Comparison of ENCODE assay signal across 8 cellular contexts in genomic region chr10:27354643-27355286, GRCh38.
DNase-seq lines count a peak whose midpoint lies in the region; ATAC-seq and TF ChIP-seq lines count a peak whose summit lies in the region.
"Not testable (repeated sequence)": the region's sequence is repeated elsewhere in the genome, so short reads cannot be mapped to it uniquely, and the experiment has no call there.

No MANE protein-coding gene starts in this region.

- ATAC-seq in GM19438 (IDR thresholded peaks at IDR 0.05; ENCODE audit: low read depth, unreplicated experiment) (peak; percentile 97), HG02852 (IDR thresholded peaks at IDR 0.05; ENCODE audit: unreplicated experiment) (peak; percentile 99), HG03558 (IDR thresholded peaks at IDR 0.05; ENCODE audit: extremely low read depth, unreplicated experiment) (peak; percentile 93)
- peak; percentile 67 for ATAC-seq in activated T-helper 17 cell treated with anti-CD3 and anti-CD28 coated beads, Interleukin-2, amount 50 U/mL, for 72 hours (replicated peaks)

- H3K9me3 Mint-ChIP-seq in activated T-helper 17 cell treated with anti-CD3 and anti-CD28 coated beads, Interleukin-2, amount 50 U/mL, for 72 hours: not testable (repeated sequence)

- peak overlapping the region; percentile 57 for H3K4me3 Mint-ChIP-seq in activated T-helper 17 cell treated with anti-CD3 and anti-CD28 coated beads, Interleukin-2, amount 50 U/mL, for 72 hours

- TF ChIP-seq CTCF in GM10248 (IDR thresholded peaks at IDR 0.05; ENCODE audit: control extremely low read depth, extremely low read depth, low read depth, missing control alignments); right atrium auricular region (IDR thresholded peaks at IDR 0.05): not testable (repeated sequence)

- H3K4me1 Mint-ChIP-seq in activated T-helper 17 cell treated with anti-CD3 and anti-CD28 coated beads, Interleukin-2, amount 50 U/mL, for 72 hours: not testable (repeated sequence)

- H3K27me3 ChIP-seq in right atrium auricular region; skeletal muscle satellite cell (ENCODE audit: control insufficient read depth, insufficient read depth, low read length): not testable (repeated sequence)

- peak overlapping the region; percentile 66 to 74 for H3K27ac ChIP-seq in right atrium auricular region

- CTCF ChIA-PET in GM10248 (lab: Yijun Ruan, JAX): not testable (repeated sequence)

- POLR2A ChIA-PET in GM10248 (lab: Yijun Ruan, JAX): not testable (repeated sequence)

- H3K36me3 ChIP-seq in right atrium auricular region; skeletal muscle satellite cell (ENCODE audit: insufficient read depth, low read length): not testable (repeated sequence)

- not testable (repeated sequence) for H3K36me3 Mint-ChIP-seq in activated T-helper 17 cell treated with anti-CD3 and anti-CD28 coated beads, Interleukin-2, amount 50 U/mL, for 72 hours (ENCODE audit: low read depth)

- peak overlapping the region; percentile 51 for H3K4me2 ChIP-seq in skeletal muscle satellite cell (ENCODE audit: low read length)

- peak overlapping the region; percentile 30 for H3K27ac Mint-ChIP-seq in activated T-helper 17 cell treated with anti-CD3 and anti-CD28 coated beads, Interleukin-2, amount 50 U/mL, for 72 hours

- H3K27me3 Mint-ChIP-seq in activated T-helper 17 cell treated with anti-CD3 and anti-CD28 coated beads, Interleukin-2, amount 50 U/mL, for 72 hours: not testable (repeated sequence)

- not testable (repeated sequence) for H3K9ac ChIP-seq in skeletal muscle satellite cell (ENCODE audit: low read depth, low read length)

- H3K4me3 ChIP-seq in right atrium auricular region: peak overlapping the region in 1 of 2 donors; percentile 11
- H3K4me3 ChIP-seq in skeletal muscle satellite cell (ENCODE audit: low read length): not testable (repeated sequence)

- H3K9me3 ChIP-seq in right atrium auricular region; skeletal muscle satellite cell (replicated peaks; ENCODE audit: low read length): not testable (repeated sequence)

- not testable (repeated sequence) for H3K4me1 ChIP-seq in right atrium auricular region; skeletal muscle satellite cell (ENCODE audit: control insufficient read depth, insufficient read depth, low read length)

- DNase-seq in GM10248 (ENCODE audit: extremely low spot score) (peak; percentile 43), NOMO-1 treated with dmso at 0.1 percent for 144 hours (lab: John Stamatoyannopoulos, UW; ENCODE audit: unreplicated experiment) (peak; percentile 80)
- DNase-seq in right atrium auricular region (ENCODE audit: low spot score): not testable (repeated sequence)
